Comparison of ENCODE assay signal across 19 cellular contexts in genomic region chr10:45454859-45455258, GRCh38.
DNase-seq lines count a peak whose midpoint lies in the region; ATAC-seq, FAIRE-seq and TF ChIP-seq lines count a peak whose summit lies in the region.
"Had no signal": no experiment of that assay in that cellular context is flagged by ENCODE, and none has a peak within 500 bp of the region (broad histone marks: within the 10 kb centered on the region; RNA-seq: fewer than 3 reads in every experiment).

No MANE protein-coding gene starts in this region.

- no peaks in the 10 kb centered on the region for H3K27me3 ChIP-seq in liver (ENCODE audit: control insufficient read depth in 4 of 4, insufficient read depth in 4 of 4, low read length in 3 of 4)
- no peaks in the 10 kb centered on the region for H3K27me3 ChIP-seq in HepG2 (ENCODE audit: control insufficient read depth in 1 of 2, insufficient read depth in 2 of 2, low read length in 2 of 2)
- H3K27me3 ChIP-seq in suprapubic skin = no peaks in the 10 kb centered on the region
- H3K27me3 ChIP-seq: colonic mucosa, heart right ventricle, upper lobe of right lung had no signal

- peaks cover 49% of the 10 kb centered on the region for H3K36me3 Mint-ChIP-seq in activated naive CD8-positive, alpha-beta T cell treated with anti-CD3 and anti-CD28 coated beads, Interleukin-2, amount 10 ng/mL, durations not matched to agents 7 days and 5 days

- H3K36me3 ChIP-seq in liver (ENCODE audit: control insufficient read depth in 4 of 4, insufficient read depth in 3 of 4, low read depth in 1 of 4, low read length in 3 of 4) (peaks cover 0 to 20% (median 14%) of the 10 kb centered on the region in 4 donors), HepG2 (replicated peaks in 1 of 2; ENCODE audit: control insufficient read depth in 1 of 2, insufficient read depth in 2 of 2, low read length in 2 of 2) (peaks cover 10 to 23% of the 10 kb centered on the region in 2 experiments; a peak in 4 of 5 replicates), suprapubic skin (peaks cover 36% of the 10 kb centered on the region)
- H3K36me3 ChIP-seq: colonic mucosa had no signal

- no peak for ATAC-seq in HepG2
- ATAC-seq in HG03280 (IDR thresholded peaks at IDR 0.05; ENCODE audit: unreplicated experiment) = peak; percentile 42
- ATAC-seq in activated naive CD8-positive, alpha-beta T cell treated with anti-CD3 and anti-CD28 coated beads, Interleukin-2, amount 10 ng/mL, durations not matched to agents 7 days and 5 days (ENCODE audit: low read depth) = peak; percentile 75
- ATAC-seq in GM21737 (IDR thresholded peaks at IDR 0.05; ENCODE audit: unreplicated experiment) = no peak
- ATAC-seq: mucosa of descending colon had no signal

- WGBS in liver = 66% methylated on average over 3 of the region's 3 CpGs
- WGBS in HepG2 (ENCODE audit: low lambda C conversion rate) = 82% methylated on average over 3 of the region's 3 CpGs
- 80% methylated on average over 3 of the region's 3 CpGs for WGBS in suprapubic skin

- DNase-seq in HepG2 (ENCODE audit: low spot score) (no peak), foreskin fibroblast (no peak), suprapubic skin (ENCODE audit: low spot score in 2 of 2) (no peak), NCI-H526 (lab: John Stamatoyannopoulos, UW) (no peak)
- DNase-seq in activated naive CD8-positive, alpha-beta T cell treated with anti-CD3 and anti-CD28 coated beads, Interleukin-2, amount 10 ng/mL, durations not matched to agents 7 days and 5 days = no peak
- DNase-seq: aorta, Calu3, colonic mucosa, heart right ventricle, mucosa of descending colon, NCI-H1417, upper lobe of right lung had no signal

- H3K27ac ChIP-seq in liver (ENCODE audit: low read depth in 1 of 2, low read length in 2 of 2) = peak overlapping the region; percentile 36 to 53
- H3K27ac ChIP-seq in HepG2 (ENCODE audit: extremely low read length, insufficient read depth, low read length) = no peak overlapping the region
- no peak overlapping the region for H3K27ac ChIP-seq in suprapubic skin
- H3K27ac ChIP-seq: colonic mucosa, parathyroid adenoma, VCaP had no signal

- peaks cover 2 to 33% (median 25%) of the 10 kb centered on the region in 4 donors for H3K4me1 ChIP-seq in liver (ENCODE audit: control insufficient read depth in 4 of 4, insufficient read depth in 4 of 4, low read length in 3 of 4)
- H3K4me1 ChIP-seq in HepG2 (ENCODE audit: insufficient read depth, low read length) = peaks cover 8% of the 10 kb centered on the region; the same call in 1 of the 2 replicates
- no peaks in the 10 kb centered on the region for H3K4me1 ChIP-seq in suprapubic skin
- H3K4me1 ChIP-seq: colonic mucosa, parathyroid adenoma had no signal

- peak overlapping the region; percentile 63 for H3K4me3 Mint-ChIP-seq in activated naive CD8-positive, alpha-beta T cell treated with anti-CD3 and anti-CD28 coated beads, Interleukin-2, amount 10 ng/mL, durations not matched to agents 7 days and 5 days

- H3K79me2 ChIP-seq in HepG2 (ENCODE audit: insufficient read depth, low read length) = no peaks in the 10 kb centered on the region
- H3K79me2 ChIP-seq: parathyroid adenoma had no signal

- no peak for FAIRE-seq in HepG2 (lab: Jason Lieb, UNC)
- FAIRE-seq: K562, keratinocyte had no signal

- H2AFZ ChIP-seq in HepG2 (ENCODE audit: low read length) = no peak overlapping the region
- H2AFZ ChIP-seq: parathyroid adenoma had no signal

- peaks cover 37% of the 10 kb centered on the region for H3K4me1 Mint-ChIP-seq in activated naive CD8-positive, alpha-beta T cell treated with anti-CD3 and anti-CD28 coated beads, Interleukin-2, amount 10 ng/mL, durations not matched to agents 7 days and 5 days

- H4K20me1 ChIP-seq in HepG2 (ENCODE audit: insufficient read depth, low read length) = no peaks in the 10 kb centered on the region

- H3K9me3 Mint-ChIP-seq in activated naive CD8-positive, alpha-beta T cell treated with anti-CD3 and anti-CD28 coated beads, Interleukin-2, amount 10 ng/mL, durations not matched to agents 7 days and 5 days = peaks cover 6% of the 10 kb centered on the region

- H3K27me3 Mint-ChIP-seq in activated naive CD8-positive, alpha-beta T cell treated with anti-CD3 and anti-CD28 coated beads, Interleukin-2, amount 10 ng/mL, durations not matched to agents 7 days and 5 days = no peaks in the 10 kb centered on the region

- no peak overlapping the region for H3K4me2 ChIP-seq in HepG2 (ENCODE audit: low read depth, low read length)

- H3K27ac Mint-ChIP-seq in activated naive CD8-positive, alpha-beta T cell treated with anti-CD3 and anti-CD28 coated beads, Interleukin-2, amount 10 ng/mL, durations not matched to agents 7 days and 5 days = peak overlapping the region; percentile 98

- POLR2A ChIA-PET in HepG2 (lab: Yijun Ruan, JAX) = no interaction called here
- POLR2A ChIA-PET in activated naive CD8-positive, alpha-beta T cell treated with anti-CD3 and anti-CD28 coated beads, Interleukin-2, amount 10 ng/mL, durations not matched to agents 7 days and 5 days (lab: Charles Lee) = interaction anchor here (1.3 to 4.5 kb wide), 2 partner anchors 35 to 44 kb away, joined by 3 to 46 read pairs; no protein-coding TSS in a partner anchor

- TF ChIP-seq RAD21 in liver (IDR thresholded peaks at IDR 0.05) (no peak), HepG2 (CRISPR knock-in tag; IDR thresholded peaks at IDR 0.05) (no peak)

- H3K4me3 ChIP-seq in liver (ENCODE audit: low read depth in 1 of 3, low read length in 3 of 3) = no peak overlapping the region
- no peak overlapping the region for H3K4me3 ChIP-seq in HepG2 (replicated peaks in 1 of 3; ENCODE audit: insufficient read depth in 1 of 3, low read depth in 2 of 3, low read length in 3 of 3)
- H3K4me3 ChIP-seq in foreskin fibroblast (ENCODE audit: low read depth in 1 of 2, low read length in 2 of 2) = no peak overlapping the region
- no peak overlapping the region for H3K4me3 ChIP-seq in suprapubic skin
- H3K4me3 ChIP-seq: colonic mucosa, heart right ventricle, K562, mucosa of descending colon, upper lobe of right lung had no signal

- TF ChIP-seq EP300 in HepG2 (IDR thresholded peaks at IDR 0.05; ENCODE audit: low read depth in 2 of 2, low read length in 2 of 2) = no peak
- no peak for TF ChIP-seq EP300 in HepG2 (CRISPR knock-in tag; IDR thresholded peaks at IDR 0.05; ENCODE audit: borderline replicate concordance)
- TF ChIP-seq EP300 in suprapubic skin (IDR thresholded peaks at IDR 0.05) = no peak

- no peak overlapping the region for H3K9ac ChIP-seq in liver (ENCODE audit: low read depth in 1 of 2, low read length in 2 of 2)
- no peak overlapping the region for H3K9ac ChIP-seq in HepG2 (ENCODE audit: insufficient read depth, low read depth, low read length)
- H3K9ac ChIP-seq: parathyroid adenoma had no signal

- BruUV-seq in HepG2 (replicated peaks; lab: Mats Ljungman, UMichigan) = no TSS peak

- H3K9me3 ChIP-seq in liver (ENCODE audit: control insufficient read depth in 4 of 4, low read length in 3 of 4) = no peaks in the 10 kb centered on the region
- H3K9me3 ChIP-seq in HepG2 (ENCODE audit: low read length) = no peaks in the 10 kb centered on the region
- no peaks in the 10 kb centered on the region for H3K9me3 ChIP-seq in suprapubic skin
- H3K9me3 ChIP-seq: colonic mucosa, heart right ventricle, mucosa of descending colon, upper lobe of right lung had no signal

- intact Hi-C loops in HepG2 (cut with micrococcal nuclease; ENCODE audit: unreplicated experiment) = no loop called here

- CTCF ChIA-PET in HepG2 (lab: Yijun Ruan, JAX; ENCODE audit: low intra/inter-chr PET ratio, low total read pairs) = no interaction called here

- TF ChIP-seq CTCF in liver (IDR thresholded peaks at IDR 0.05; ENCODE audit: low read depth, low read length, missing input control) (no peak), HepG2 (CRISPR knock-in tag; IDR thresholded peaks at IDR 0.05) (no peak), foreskin fibroblast (IDR thresholded peaks at IDR 0.05; ENCODE audit: low read depth, low read length) (no peak), suprapubic skin (IDR thresholded peaks at IDR 0.05) (no peak)

- no peak for TF ChIP-seq POLR2A in HepG2 (IDR thresholded peaks at IDR 0.05; ENCODE audit: insufficient read depth in 1 of 2, low read depth in 2 of 2, low read length in 2 of 2)
- no peak for TF ChIP-seq POLR2A in suprapubic skin (IDR thresholded peaks at IDR 0.05)

- in situ Hi-C loops in HepG2 (cut with HindIII; ENCODE audit: extremely low pct_ligation_motif_present, low pct_unique_long_range_greater_than_20kb) = no loop called here

TF ChIP-seq in liver, 16 proteins besides CTCF, POLR2A, EP300 and RAD21 (continues in another document):
- TF ChIP-seq TAF1 (conservative IDR thresholded peaks at IDR 0.05) (no peak), JUND (IDR thresholded peaks at IDR 0.05) (no peak), ZBTB33 (IDR thresholded peaks at IDR 0.05) (no peak)

TF ChIP-seq in HepG2, 621 proteins besides CTCF, POLR2A, EP300 and RAD21 (continues in another document):
- TF ChIP-seq SOX5 (CRISPR knock-in tag; IDR thresholded peaks at IDR 0.05; ENCODE audit: borderline replicate concordance) = no peak
- no peak for TF ChIP-seq PITX1 (CRISPR knock-in tag; IDR thresholded peaks at IDR 0.05)
- TF ChIP-seq, protein P1, sequence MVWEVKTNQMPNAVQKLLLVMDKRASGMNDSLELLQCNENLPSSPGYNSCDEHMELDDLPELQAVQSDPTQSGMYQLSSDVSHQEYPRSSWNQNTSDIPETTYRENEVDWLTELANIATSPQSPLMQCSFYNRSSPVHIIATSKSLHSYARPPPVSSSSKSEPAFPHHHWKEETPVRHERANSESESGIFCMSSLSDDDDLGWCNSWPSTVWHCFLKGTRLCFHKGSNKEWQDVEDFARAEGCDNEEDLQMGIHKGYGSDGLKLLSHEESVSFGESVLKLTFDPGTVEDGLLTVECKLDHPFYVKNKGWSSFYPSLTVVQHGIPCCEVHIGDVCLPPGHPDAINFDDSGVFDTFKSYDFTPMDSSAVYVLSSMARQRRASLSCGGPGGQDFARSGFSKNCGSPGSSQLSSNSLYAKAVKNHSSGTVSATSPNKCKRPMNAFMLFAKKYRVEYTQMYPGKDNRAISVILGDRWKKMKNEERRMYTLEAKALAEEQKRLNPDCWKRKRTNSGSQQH (CRISPR knock-in tag; IDR thresholded peaks at IDR 0.05; ENCODE audit: low read depth) = no peak
- TF ChIP-seq, protein P2, sequence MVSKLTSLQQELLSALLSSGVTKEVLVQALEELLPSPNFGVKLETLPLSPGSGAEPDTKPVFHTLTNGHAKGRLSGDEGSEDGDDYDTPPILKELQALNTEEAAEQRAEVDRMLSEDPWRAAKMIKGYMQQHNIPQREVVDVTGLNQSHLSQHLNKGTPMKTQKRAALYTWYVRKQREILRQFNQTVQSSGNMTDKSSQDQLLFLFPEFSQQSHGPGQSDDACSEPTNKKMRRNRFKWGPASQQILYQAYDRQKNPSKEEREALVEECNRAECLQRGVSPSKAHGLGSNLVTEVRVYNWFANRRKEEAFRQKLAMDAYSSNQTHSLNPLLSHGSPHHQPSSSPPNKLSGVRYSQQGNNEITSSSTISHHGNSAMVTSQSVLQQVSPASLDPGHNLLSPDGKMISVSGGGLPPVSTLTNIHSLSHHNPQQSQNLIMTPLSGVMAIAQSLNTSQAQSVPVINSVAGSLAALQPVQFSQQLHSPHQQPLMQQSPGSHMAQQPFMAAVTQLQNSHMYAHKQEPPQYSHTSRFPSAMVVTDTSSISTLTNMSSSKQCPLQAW (CRISPR knock-in tag; IDR thresholded peaks at IDR 0.05) = no peak
- TF ChIP-seq AGO1 (IDR thresholded peaks at IDR 0.05; ENCODE audit: low read depth, low read length, poor library complexity, severe bottlenecking) = no peak
- no peak for TF ChIP-seq RARG (CRISPR knock-in tag; IDR thresholded peaks at IDR 0.05; ENCODE audit: low read depth)

Comparison
In these comparisons a context has a peak if more than half of its experiments do, and no peak if none do; other contexts are left out.
1. H3K27ac ChIP-seq: peak in liver (2 of 2); none in HepG2 (single experiment) and suprapubic skin (single experiment).
2. ATAC-seq: peak in HG03280 (single experiment) and activated naive CD8-positive, alpha-beta T cell treated with anti-CD3 and anti-CD28 coated beads, Interleukin-2, amount 10 ng/mL, durations not matched to agents 7 days and 5 days (single experiment); none in HepG2 (single experiment) and GM21737 (single experiment).